9 cellular contexts compared by ENCODE assay signal in genomic region chr19:21698215-21698614, GRCh38.
DNase-seq lines count a peak whose midpoint lies in the region; ATAC-seq and TF ChIP-seq lines count a peak whose summit lies in the region.
"Had no signal": no experiment of that assay in that cellular context is flagged by ENCODE, and none has a peak within 500 bp of the region (broad histone marks: within the 10 kb centered on the region; RNA-seq: fewer than 3 reads in every experiment).

No MANE protein-coding gene starts in this region.

- no peaks in the 10 kb centered on the region for H3K9me3 ChIP-seq in Karpas-422 (ENCODE audit: low read length)
- no peaks in the 10 kb centered on the region for H3K9me3 ChIP-seq in lower lobe of right lung

- H3K9me3 Mint-ChIP-seq in CD14-positive monocyte (peaks cover 0 to 17% (median 2%) of the 10 kb centered on the region in 7 donors), brain (peaks cover 0 to 13% (median 5%) of the 10 kb centered on the region in 5 experiments)
- no peaks in the 10 kb centered on the region for H3K9me3 Mint-ChIP-seq in activated T-cell treated with anti-CD3 and anti-CD28 coated beads, Interleukin-2, amount 50 U/mL, for 4 hours
- H3K9me3 Mint-ChIP-seq: central memory CD8-positive, alpha-beta T cell had no signal

- H3K36me3 ChIP-seq in Karpas-422 (ENCODE audit: insufficient read depth, low read length) (no peaks in the 10 kb centered on the region), lower lobe of right lung (no peaks in the 10 kb centered on the region)

- intact Hi-C loops in CD14-positive monocyte (cut with micrococcal nuclease) (loop anchor here (5.0 kb wide), 2 partner anchors 216 to 496 kb away; no protein-coding TSS in a partner anchor), lower lobe of right lung (cut with DNase I) (no loop called here)

- no peaks in the 10 kb centered on the region for H3K36me3 Mint-ChIP-seq in CD14-positive monocyte
- no peaks in the 10 kb centered on the region for H3K36me3 Mint-ChIP-seq in brain
- H3K36me3 Mint-ChIP-seq in activated T-cell treated with anti-CD3 and anti-CD28 coated beads, Interleukin-2, amount 50 U/mL, for 4 hours (ENCODE audit: insufficient read depth): no peaks in the 10 kb centered on the region

- H3K79me2 ChIP-seq in Karpas-422 (ENCODE audit: low read length): no peaks in the 10 kb centered on the region

- H3K4me1 ChIP-seq in Karpas-422 (ENCODE audit: low read length) (no peaks in the 10 kb centered on the region), lower lobe of right lung (no peaks in the 10 kb centered on the region)

- H2AFZ ChIP-seq in Karpas-422 (ENCODE audit: low read length): no peak overlapping the region

- no peak overlapping the region for H3K27ac ChIP-seq in Karpas-422 (ENCODE audit: low read length)
- no peak overlapping the region for H3K27ac ChIP-seq in lower lobe of right lung

- H3K27me3 ChIP-seq in Karpas-422 (ENCODE audit: low read length) (no peaks in the 10 kb centered on the region), lower lobe of right lung (ENCODE audit: low read depth) (no peaks in the 10 kb centered on the region)

- no peaks in the 10 kb centered on the region for H4K20me1 ChIP-seq in Karpas-422 (ENCODE audit: insufficient read depth, low read depth, low read length)

- no peaks in the 10 kb centered on the region for H3K9me2 ChIP-seq in Karpas-422 (replicated peaks; ENCODE audit: insufficient read depth, low read length)

- ATAC-seq in lower lobe of right lung (peak; percentile 67 to 71), HG03439 (IDR thresholded peaks at IDR 0.05; ENCODE audit: unreplicated experiment) (no peak)
- no peak for ATAC-seq in activated T-cell treated with anti-CD3 and anti-CD28 coated beads, Interleukin-2, amount 50 U/mL, for 4 hours

- no peak for DNase-seq in CD14-positive monocyte (ENCODE audit: low spot score)
- DNase-seq in Karpas-422: peak; percentile 76
- DNase-seq in lower lobe of right lung: no peak
- no peak for DNase-seq in stimulated activated CD4-positive, alpha-beta T cell treated with anti-CD3 and anti-CD28 coated beads, Interleukin-4, amount 100 ng/mL, for 4 hours
- DNase-seq in activated T-cell treated with anti-CD3 and anti-CD28 coated beads, Interleukin-2, amount 50 U/mL, for 4 hours: no peak
- DNase-seq in UCSD-AML1 (lab: John Stamatoyannopoulos, UW; ENCODE audit: unreplicated experiment): no peak

- H3K4me3 ChIP-seq in Karpas-422 (ENCODE audit: low read length) (no peak overlapping the region), lower lobe of right lung (no peak overlapping the region)

- H3K4me3 Mint-ChIP-seq in CD14-positive monocyte: no peak overlapping the region
- no peak overlapping the region for H3K4me3 Mint-ChIP-seq in brain
- H3K4me3 Mint-ChIP-seq in activated T-cell treated with anti-CD3 and anti-CD28 coated beads, Interleukin-2, amount 50 U/mL, for 4 hours: no peak overlapping the region
- H3K4me3 Mint-ChIP-seq: central memory CD8-positive, alpha-beta T cell had no signal

- H3K27ac Mint-ChIP-seq in CD14-positive monocyte (no peak overlapping the region), brain (no peak overlapping the region)

- H3K27me3 Mint-ChIP-seq in CD14-positive monocyte (ENCODE audit: low read depth in 3 of 3): peaks cover 0 to 5% (median 1%) of the 10 kb centered on the region in 3 donors
- H3K27me3 Mint-ChIP-seq in brain: peaks cover 3% of the 10 kb centered on the region
- H3K27me3 Mint-ChIP-seq in activated T-cell treated with anti-CD3 and anti-CD28 coated beads, Interleukin-2, amount 50 U/mL, for 4 hours (ENCODE audit: low read depth): no peaks in the 10 kb centered on the region

- H3K4me1 Mint-ChIP-seq in CD14-positive monocyte: no peaks in the 10 kb centered on the region
- H3K4me1 Mint-ChIP-seq in brain: no peaks in the 10 kb centered on the region
- H3K4me1 Mint-ChIP-seq in activated T-cell treated with anti-CD3 and anti-CD28 coated beads, Interleukin-2, amount 50 U/mL, for 4 hours (ENCODE audit: low read depth): no peaks in the 10 kb centered on the region
- H3K4me1 Mint-ChIP-seq: central memory CD8-positive, alpha-beta T cell had no signal

- no peak overlapping the region for H3K9ac ChIP-seq in Karpas-422 (ENCODE audit: low read length)

- H3K4me2 ChIP-seq in Karpas-422 (ENCODE audit: low read depth, low read length, poor library complexity, severe bottlenecking): no peak overlapping the region

- TF ChIP-seq CTCF in CD14-positive monocyte (IDR thresholded peaks at IDR 0.05) (peak; percentile 76), brain (conservative IDR thresholded peaks at IDR 0.05) (peak; percentile 56 to 66), lower lobe of right lung (IDR thresholded peaks at IDR 0.05) (peak; percentile 67)

Comparison
In these comparisons a context has a peak if more than half of its experiments do, and no peak if none do; other contexts are left out.
1. ATAC-seq: peak in lower lobe of right lung (2 of 2); none in activated T-cell treated with anti-CD3 and anti-CD28 coated beads, Interleukin-2, amount 50 U/mL, for 4 hours (0 of 2) and HG03439 (single experiment).
2. Peak in every context shown above with its lines, with median percentiles within 50 percentile points of each other: CTCF ChIP-seq.